In the genomic region with DNA sequence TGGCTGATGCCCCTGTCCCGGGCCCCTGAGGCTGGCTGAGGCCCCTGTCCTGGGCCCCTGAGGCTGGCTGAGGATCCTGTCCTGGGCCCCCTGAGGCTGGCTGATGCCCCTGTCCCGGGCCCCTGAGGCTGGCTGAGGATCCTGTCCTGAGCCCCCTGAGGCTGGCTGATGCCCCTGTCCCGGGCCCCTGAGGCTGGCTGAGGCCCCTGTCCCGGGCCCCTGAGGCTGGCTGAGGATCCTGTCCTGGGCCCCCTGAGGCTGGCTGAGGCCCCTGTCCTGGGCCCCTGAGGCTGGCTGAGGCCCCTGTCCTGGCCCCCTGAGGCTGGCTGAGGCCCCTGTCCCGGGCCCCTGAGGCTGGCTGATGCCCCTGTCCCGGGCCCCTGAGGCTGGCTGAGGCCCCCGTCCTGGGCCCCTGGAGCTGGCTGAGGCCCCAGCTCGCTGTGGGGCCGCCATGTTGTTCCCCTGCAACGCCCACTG, we compare ENCODE assay signal across 14 cellular contexts. TPM values are rescaled to one million over a fixed set of nuclear protein-coding genes. Genes with fewer than 3 reads are reported as not detected.
"Had no signal": no experiment of that assay in that cellular context is flagged by ENCODE, and none has a peak within 500 bp of the region (broad histone marks: within the 10 kb centered on the region; RNA-seq: fewer than 3 reads in every experiment).

No MANE protein-coding gene starts in this region.

RNA-seq across cellular contexts. Expression of gene MUC5AC, which starts 7.1 kb away (rescaled TPM):
- total RNA-seq: naive thymus-derived CD4-positive, alpha-beta T cell; natural killer cell; omental fat pad; osteocyte; progenitor cell of endocrine pancreas; renal cortical epithelial cell; right cardiac atrium; right lobe of liver; smooth muscle cell; spleen; suprapubic skin; urinary bladder had no signal
- polyA plus RNA-seq: naive thymus-derived CD4-positive, alpha-beta T cell; neural cell; psoas muscle; right cardiac atrium; smooth muscle cell; urinary bladder had no signal

RNA-seq across cellular contexts. Expression of gene MUC5B, which starts 58.0 kb away (rescaled TPM):
- total RNA-seq: naive thymus-derived CD4-positive, alpha-beta T cell; natural killer cell; osteocyte; progenitor cell of endocrine pancreas; renal cortical epithelial cell; right cardiac atrium; smooth muscle cell; urinary bladder had no signal
- polyA plus RNA-seq: naive thymus-derived CD4-positive, alpha-beta T cell; neural cell; smooth muscle cell; urinary bladder had no signal
